Comparison of ENCODE assay signal across 1 cellular context in the genomic region with DNA sequence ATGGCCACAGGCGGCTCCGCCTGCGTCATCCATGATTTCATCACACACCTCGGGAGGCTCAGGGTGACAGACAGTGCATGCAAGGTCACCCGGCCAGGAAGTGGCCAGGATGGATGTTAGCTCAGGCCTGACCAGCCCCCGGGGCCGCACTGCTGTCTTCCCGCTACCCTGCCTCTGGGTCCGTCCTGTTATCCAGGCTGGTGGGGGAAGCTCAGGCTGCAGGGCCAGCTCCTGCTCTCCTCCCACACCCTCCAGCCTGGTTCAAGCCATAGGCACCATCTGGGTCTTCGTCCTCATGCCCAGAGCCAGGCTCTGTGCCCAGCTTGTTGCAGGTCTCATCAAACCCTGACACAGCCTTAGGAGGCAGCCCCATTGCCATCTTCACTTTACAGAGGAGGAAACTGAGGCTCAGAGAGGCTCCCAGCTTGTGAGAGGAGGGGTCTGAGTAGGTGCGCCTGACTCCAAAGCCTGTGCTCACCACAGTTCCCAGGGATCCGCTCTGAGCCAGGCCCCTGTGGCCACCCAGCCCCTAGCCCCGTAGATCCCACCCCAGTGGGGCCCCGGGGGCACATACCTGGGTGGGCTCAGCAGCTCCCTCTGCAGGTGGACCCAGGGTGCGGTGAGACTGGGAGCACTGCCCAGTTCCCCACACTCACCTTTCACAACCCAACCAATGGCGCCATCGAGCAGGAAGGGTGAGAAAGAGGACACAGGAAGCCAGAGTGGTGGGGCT.
TF ChIP-seq lines count a peak whose summit lies in the region.

No MANE protein-coding gene starts in this region.

TF ChIP-seq in HepG2, 621 proteins besides CTCF, POLR2A, EP300 and RAD21 (continued from another document and continues in another):
- TF ChIP-seq HNF1B (CRISPR knock-in tag; IDR thresholded peaks at IDR 0.05) (peak; percentile 95), TEAD2 (CRISPR knock-in tag; IDR thresholded peaks at IDR 0.05) (no peak), ZNF232 (CRISPR knock-in tag; IDR thresholded peaks at IDR 0.05; ENCODE audit: borderline replicate concordance) (no peak), GMEB2 (CRISPR knock-in tag; IDR thresholded peaks at IDR 0.05; ENCODE audit: low read depth) (no peak), ZNF142 (CRISPR knock-in tag; IDR thresholded peaks at IDR 0.05) (0 out of 2 replicates have a peak, but pooled peaks have one; percentile 4), ZBTB34 (CRISPR knock-in tag; IDR thresholded peaks at IDR 0.05) (no peak), ZNF724P (CRISPR knock-in tag; IDR thresholded peaks at IDR 0.05; ENCODE audit: borderline replicate concordance) (peak; percentile 50; the same call in 1 of the 2 replicates), SRSF1 (optimal IDR thresholded peaks at IDR 0.05; ENCODE audit: low read depth, low read length) (no peak), SMC3 (IDR thresholded peaks at IDR 0.05; ENCODE audit: low read length) (peak; percentile 49; the same call in 1 of the 2 replicates), XBP1 (CRISPR knock-in tag; IDR thresholded peaks at IDR 0.05) (no peak; the same call in 1 of the 2 replicates), ZNF207 (IDR thresholded peaks at IDR 0.05; ENCODE audit: borderline replicate concordance) (no peak), PRPF4 (IDR thresholded peaks at IDR 0.05; ENCODE audit: low read depth, low read length, poor library complexity, severe bottlenecking) (no peak), REXO4 (CRISPR knock-in tag; IDR thresholded peaks at IDR 0.05; ENCODE audit: borderline replicate concordance) (no peak), POGK (CRISPR knock-in tag; conservative IDR thresholded peaks at IDR 0.05) (no peak), DMAP1 (CRISPR knock-in tag; IDR thresholded peaks at IDR 0.05) (no peak), PATZ1 (CRISPR knock-in tag; IDR thresholded peaks at IDR 0.05) (peak; percentile 90), ZNF407 (CRISPR knock-in tag; IDR thresholded peaks at IDR 0.05; ENCODE audit: not compliant biosample characterization) (peak; percentile 38), ZNF432 (CRISPR knock-in tag; IDR thresholded peaks at IDR 0.05; ENCODE audit: borderline replicate concordance) (no peak), RNF219 (CRISPR knock-in tag; IDR thresholded peaks at IDR 0.05) (0 out of 2 replicates have a peak, but pooled peaks have one; percentile 20), REL (CRISPR knock-in tag; conservative IDR thresholded peaks at IDR 0.05) (no peak)
